ENCODE assay signal across 14 cellular contexts in genomic region chr7:151923097-151923876, GRCh38. TPM values are rescaled to one million over a fixed set of nuclear protein-coding genes. Genes with fewer than 3 reads are reported as not detected.
DNase-seq lines count a peak whose midpoint lies in the region; ATAC-seq, FAIRE-seq and TF ChIP-seq lines count a peak whose summit lies in the region.
"Had no signal": no experiment of that assay in that cellular context is flagged by ENCODE, and none has a peak within 500 bp of the region (broad histone marks: within the 10 kb centered on the region; RNA-seq: fewer than 3 reads in every experiment).

No MANE protein-coding gene starts in this region.

- TF ChIP-seq EP300 in transverse colon (IDR thresholded peaks at IDR 0.05; ENCODE audit: low read depth), result peak; percentile 60

- H3K27me3 ChIP-seq in lower lobe of right lung (ENCODE audit: low read depth), result no peaks in the 10 kb centered on the region
- H3K27me3 ChIP-seq in transverse colon, result no peaks in the 10 kb centered on the region

- in situ Hi-C loops in transverse colon (cut with MboI; ENCODE audit: low pct_ligation_motif_present in 1 of 4, low pct_unique_long_range_greater_than_20kb in 1 of 4, low sequenced_read_pairs in 3 of 4), result no loop called here

- ATAC-seq in lower lobe of right lung, result peak; percentile 73 to 81
- ATAC-seq in HG03139 (IDR thresholded peaks at IDR 0.05; ENCODE audit: unreplicated experiment), result no peak
- ATAC-seq: activated naive CD8-positive, alpha-beta T cell treated with anti-CD3 and anti-CD28 coated beads, Interleukin-2, amount 50 U/mL, for 24 hours had no signal

- TF ChIP-seq CTCF in lower lobe of right lung (IDR thresholded peaks at IDR 0.05) (no peak), transverse colon (IDR thresholded peaks at IDR 0.05) (no peak)

- H3K4me3 ChIP-seq in lower lobe of right lung (no peak overlapping the region), transverse colon (no peak overlapping the region)

- DNase-seq in NCI-H1092 treated with DMSO at 0.1 percent for 48 hours (lab: John Stamatoyannopoulos, UW), result peak; percentile 7
- DNase-seq in NCI-H1092 (lab: John Stamatoyannopoulos, UW), result no peak
- peak in 1 of 61 donors; percentile 18 for DNase-seq in caudate nucleus (lab: John Stamatoyannopoulos, UW)
- peak; percentile 70 for DNase-seq in lower lobe of right lung
- no peak for DNase-seq in transverse colon
- DNase-seq in frontal cortex (ENCODE audit: low spot score in 2 of 2), result no peak
- DNase-seq in NCI-H1417 treated with DMSO at 0.1 percent for 48 hours (lab: John Stamatoyannopoulos, UW), result no peak
- DNase-seq: activated naive CD8-positive, alpha-beta T cell treated with anti-CD3 and anti-CD28 coated beads, Interleukin-2, amount 50 U/mL, for 24 hours; IMR-90; occipital lobe had no signal

- FAIRE-seq in frontal cortex (lab: Jason Lieb, UNC), result no peak
- FAIRE-seq: A204.1, endothelial cell of umbilical vein had no signal

- H3K27ac ChIP-seq in caudate nucleus (ENCODE audit: low read depth, low read length) (peak overlapping the region; percentile 72), lower lobe of right lung (peak overlapping the region; percentile 72), transverse colon (peak overlapping the region; percentile 29 to 56 (median 43))

- H3K9me3 ChIP-seq in lower lobe of right lung (no peaks in the 10 kb centered on the region), transverse colon (no peaks in the 10 kb centered on the region)

- WGBS in transverse colon (ENCODE audit: low coverage in 1 of 2), 2 donors, result 68% methylated on average over 10 to 16 of the region's 16 CpGs

- intact Hi-C loops in lower lobe of right lung (cut with DNase I), result no loop called here
- intact Hi-C loops in transverse colon (cut with DNase I; ENCODE audit: low total_unique reads), result no loop called here

- peak; percentile 13 for TF ChIP-seq POLR2A in transverse colon (IDR thresholded peaks at IDR 0.05)

- H3K4me1 ChIP-seq in lower lobe of right lung, result peaks cover 32% of the 10 kb centered on the region
- peaks cover 10 to 65% (median 49%) of the 10 kb centered on the region in 4 donors for H3K4me1 ChIP-seq in transverse colon

- H3K36me3 ChIP-seq in lower lobe of right lung (no peaks in the 10 kb centered on the region), transverse colon (no peaks in the 10 kb centered on the region)

RNA-seq across cellular contexts. Expression of gene GALNTL5, which starts 33.0 kb away (rescaled TPM):
- not detected for total RNA-seq in lower lobe of right lung
- not detected for total RNA-seq in transverse colon
- not detected for total RNA-seq in frontal cortex
- total RNA-seq: endothelial cell of umbilical vein, IMR-90, NCI-H460, occipital lobe had no signal

RNA-seq across cellular contexts. Expression of gene PRKAG2, which starts 46.4 kb away (rescaled TPM):
- total RNA-seq in lower lobe of right lung, result 35.4 TPM
- 10 to 100 TPM; 25.1 to 57.8 (median 46.7) TPM for total RNA-seq in transverse colon
- 29.8 TPM for total RNA-seq in frontal cortex

Comparison
In these comparisons a context has a peak if more than half of its experiments do, and no peak if none do; other contexts are left out.
1. DNase-seq: peak in NCI-H1092 treated with DMSO at 0.1 percent for 48 hours (single experiment) and lower lobe of right lung (single experiment); none in NCI-H1092 (single experiment), transverse colon (single experiment), frontal cortex (0 of 2) and NCI-H1417 treated with DMSO at 0.1 percent for 48 hours (single experiment).
2. Peak in every context shown above with its lines, with median percentiles within 50 percentile points of each other: H3K27ac ChIP-seq.